In the genomic region with DNA sequence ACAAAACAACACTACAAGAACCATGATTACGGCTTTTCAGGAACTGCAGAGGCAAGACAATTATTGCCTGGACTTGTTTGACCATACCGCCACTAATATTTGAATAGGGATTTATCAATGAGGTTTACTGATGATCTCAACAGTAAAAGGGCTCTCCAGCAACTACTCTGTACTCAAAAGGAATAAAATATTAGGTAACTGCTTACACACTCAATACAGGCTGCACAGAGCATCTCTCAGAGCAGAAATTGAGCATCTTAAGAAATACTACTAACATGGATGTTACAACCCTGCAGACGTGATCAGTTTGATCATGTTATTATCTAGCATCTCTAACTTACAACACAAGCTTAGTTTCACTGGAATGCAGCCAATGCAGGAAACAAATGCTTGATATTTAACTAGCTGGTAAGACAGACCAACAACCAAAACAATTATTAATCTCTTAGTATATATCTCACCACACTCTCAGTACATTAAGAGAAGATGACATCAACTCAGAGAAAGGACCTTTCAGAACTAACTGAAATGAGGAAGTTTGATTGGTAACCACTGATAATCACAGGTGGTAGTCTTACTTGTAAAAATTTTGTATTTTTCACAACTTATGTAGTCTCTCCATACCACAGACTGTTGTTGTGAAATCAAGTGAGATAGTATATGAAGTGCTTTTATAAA, we compare ENCODE assay signal across 8 cellular contexts.
DNase-seq lines count a peak whose midpoint lies in the region; ATAC-seq lines count a peak whose summit lies in the region.

No MANE protein-coding gene starts in this region.

- peak; percentile 42 for ATAC-seq in GM21717 (IDR thresholded peaks at IDR 0.05; ENCODE audit: unreplicated experiment)

- peak; percentile 63 for DNase-seq in DMS79 (lab: John Stamatoyannopoulos, UW)
- peak; percentile 68 for DNase-seq in NCI-H1105 treated with DMSO at 0.1 percent for 48 hours (lab: John Stamatoyannopoulos, UW)
- peak; percentile 62 for DNase-seq in glomerular visceral epithelial cell (ENCODE audit: extremely low spot score)
- DNase-seq in NCI-H1694 treated with DMSO at 0.1 percent for 48 hours (lab: John Stamatoyannopoulos, UW) = no peak
- DNase-seq in activated CD4-positive, alpha-beta T cell treated with anti-CD3 and anti-CD28 coated beads, Interleukin-2, amount 50 U/mL, for 1 hour = no peak
- no peak for DNase-seq in globus pallidus (ENCODE audit: low spot score)
- DNase-seq in activated T-cell treated with anti-CD3 and anti-CD28 coated beads, Interleukin-2, amount 50 U/mL, for 48 hours = no peak

Comparison
In these comparisons a context has a peak if more than half of its experiments do, and no peak if none do; other contexts are left out.
1. DNase-seq: peak in DMS79 (single experiment), NCI-H1105 treated with DMSO at 0.1 percent for 48 hours (single experiment) and glomerular visceral epithelial cell (single experiment); none in NCI-H1694 treated with DMSO at 0.1 percent for 48 hours (single experiment), activated CD4-positive, alpha-beta T cell treated with anti-CD3 and anti-CD28 coated beads, Interleukin-2, amount 50 U/mL, for 1 hour (single experiment), globus pallidus (single experiment) and activated T-cell treated with anti-CD3 and anti-CD28 coated beads, Interleukin-2, amount 50 U/mL, for 48 hours (0 of 2).